ENCODE assay signal across 1 cellular context in genomic region chr15:101511717-101512116, GRCh38.
TF ChIP-seq lines count a peak whose summit lies in the region.

No MANE protein-coding gene starts in this region.

TF ChIP-seq in HEK293, 187 proteins besides CTCF, POLR2A, EP300 and RAD21:
- TF ChIP-seq ZNF518A (tag by site-specific recombination; conservative IDR thresholded peaks at IDR 0.05; ENCODE audit: low read depth) = peak; percentile 72
- no peak for TF ChIP-seq ZNF449 (tag by site-specific recombination; IDR thresholded peaks at IDR 0.05)
- no peak for TF ChIP-seq ZNF266 (tag by site-specific recombination; IDR thresholded peaks at IDR 0.05; ENCODE audit: low read depth)
- 0 out of 2 replicates have a peak, but pooled peaks have one; percentile 28 for TF ChIP-seq ZNF202 (tag by site-specific recombination; IDR thresholded peaks at IDR 0.05; ENCODE audit: borderline replicate concordance)
- TF ChIP-seq ZNF140 (tag by site-specific recombination; IDR thresholded peaks at IDR 0.05) = peak; percentile 67; the same call in 1 of the 2 replicates
- no peak for TF ChIP-seq ZNF785 (tag by site-specific recombination; IDR thresholded peaks at IDR 0.05)
- no peak for TF ChIP-seq ZNF777 (tag by site-specific recombination; IDR thresholded peaks at IDR 0.05; ENCODE audit: borderline replicate concordance)
- no peak for TF ChIP-seq IKZF3 (tag by site-specific recombination; IDR thresholded peaks at IDR 0.05)
- no peak for TF ChIP-seq ZNF155 (tag by site-specific recombination; IDR thresholded peaks at IDR 0.05)
- no peak for TF ChIP-seq PBX3 (CRISPR knock-in tag; IDR thresholded peaks at IDR 0.05)
- no peak for TF ChIP-seq ZNF214 (tag by site-specific recombination; IDR thresholded peaks at IDR 0.05; ENCODE audit: borderline replicate concordance)
- peak; percentile 51 for TF ChIP-seq ZBTB11 (tag by site-specific recombination; conservative IDR thresholded peaks at IDR 0.05; ENCODE audit: low read depth)
- no peak for TF ChIP-seq ZNF488 (tag by site-specific recombination; IDR thresholded peaks at IDR 0.05)
- no peak for TF ChIP-seq ZNF404 (tag by site-specific recombination; IDR thresholded peaks at IDR 0.05)
- TF ChIP-seq ZNF792 (tag by site-specific recombination; IDR thresholded peaks at IDR 0.05) = no peak
- peak; percentile 71 for TF ChIP-seq ZNF394 (tag by site-specific recombination; IDR thresholded peaks at IDR 0.05; ENCODE audit: borderline replicate concordance)
- no peak for TF ChIP-seq ZNF146 (tag by site-specific recombination; IDR thresholded peaks at IDR 0.05)
- peak; percentile 51 for TF ChIP-seq ZNF510 (tag by site-specific recombination; IDR thresholded peaks at IDR 0.05; ENCODE audit: insufficient replicate concordance)
- TF ChIP-seq ZNF544 (tag by site-specific recombination; IDR thresholded peaks at IDR 0.05) = no peak
- TF ChIP-seq GLI4 (tag by site-specific recombination; IDR thresholded peaks at IDR 0.05) = no peak
- TF ChIP-seq ZNF433 (tag by site-specific recombination; IDR thresholded peaks at IDR 0.05; ENCODE audit: low read depth) = 0 out of 2 replicates have a peak, but pooled peaks have one; percentile 12
- TF ChIP-seq SP2 (tag by site-specific recombination; IDR thresholded peaks at IDR 0.05) = no peak
- TF ChIP-seq BCL11A (tag by site-specific recombination; IDR thresholded peaks at IDR 0.05; ENCODE audit: low read depth) = no peak
- TF ChIP-seq ZBTB8A (tag by site-specific recombination; IDR thresholded peaks at IDR 0.05) = peak; percentile 36; the same call in 1 of the 2 replicates
- no peak for TF ChIP-seq ZNF501 (tag by site-specific recombination; IDR thresholded peaks at IDR 0.05)
- TF ChIP-seq ZNF843 (tag by site-specific recombination; IDR thresholded peaks at IDR 0.05) = no peak
- TF ChIP-seq ZNF555 (tag by site-specific recombination; conservative IDR thresholded peaks at IDR 0.05) = peak; percentile 49
- 0 out of 2 replicates have a peak, but pooled peaks have one; percentile 18 for TF ChIP-seq ZNF629 (tag by site-specific recombination; IDR thresholded peaks at IDR 0.05)
- no peak for TF ChIP-seq ZNF157 (tag by site-specific recombination; IDR thresholded peaks at IDR 0.05)
- no peak for TF ChIP-seq ZNF776 (tag by site-specific recombination; IDR thresholded peaks at IDR 0.05; ENCODE audit: borderline replicate concordance)
- TF ChIP-seq ZFP37 (tag by site-specific recombination; IDR thresholded peaks at IDR 0.05) = no peak
- TF ChIP-seq ZNF426 (tag by site-specific recombination; IDR thresholded peaks at IDR 0.05) = peak; percentile 58
- TF ChIP-seq ZEB2 (tag by site-specific recombination; IDR thresholded peaks at IDR 0.05) = no peak
- 0 out of 2 replicates have a peak, but pooled peaks have one; percentile 8 for TF ChIP-seq ZNF654 (tag by site-specific recombination; IDR thresholded peaks at IDR 0.05; ENCODE audit: low read depth)
- TF ChIP-seq ZNF174 (tag by site-specific recombination; IDR thresholded peaks at IDR 0.05) = no peak
- peak; percentile 54 for TF ChIP-seq ZNF623 (tag by site-specific recombination; IDR thresholded peaks at IDR 0.05)
